In the genomic region with DNA sequence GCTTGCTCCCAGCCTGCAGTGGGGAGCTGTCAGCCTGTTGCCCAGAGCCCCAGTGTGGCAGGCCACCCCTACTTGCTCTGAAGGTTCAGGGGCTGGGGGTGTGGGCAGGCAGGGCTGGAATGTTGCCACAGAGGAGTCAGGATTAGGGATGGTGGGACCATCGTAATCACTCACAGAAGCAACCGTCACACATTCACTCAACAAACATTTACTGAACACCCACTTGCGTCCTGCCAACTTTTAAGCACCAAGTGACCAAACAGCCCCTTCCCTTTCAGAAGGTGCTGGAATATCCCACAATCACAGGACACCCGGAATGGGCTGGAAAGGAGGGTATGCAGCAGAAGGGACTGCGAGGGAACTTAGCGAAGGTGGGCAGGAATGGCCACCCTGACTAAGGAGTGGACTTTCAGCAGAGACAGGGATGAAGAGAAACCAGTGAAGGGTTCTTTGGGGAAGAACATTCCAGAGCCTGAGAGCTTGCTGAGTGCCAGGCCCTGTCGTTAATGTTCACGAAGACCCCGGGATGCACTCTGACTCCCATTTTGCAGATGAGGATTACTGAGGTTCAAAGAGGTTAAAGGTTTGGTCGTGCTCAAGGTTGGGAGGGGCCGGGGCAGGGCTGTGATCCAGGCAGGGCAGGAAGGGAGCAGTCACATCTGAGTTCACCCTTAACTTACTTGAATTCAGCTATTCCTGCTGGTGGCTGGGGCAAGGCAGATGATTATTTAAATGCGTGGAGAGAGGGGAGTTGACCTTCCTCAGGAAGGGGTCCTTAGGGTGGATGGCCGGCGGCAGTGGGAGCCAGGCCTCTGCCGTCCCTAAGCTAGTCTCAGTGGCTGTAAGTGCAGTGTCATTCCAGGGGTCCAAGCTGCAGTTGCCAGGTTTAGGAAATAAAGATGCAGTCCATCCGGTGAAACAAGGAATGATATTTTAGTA, we compare ENCODE assay signal across 9 cellular contexts. TPM values are rescaled to one million over a fixed set of nuclear protein-coding genes. Genes with fewer than 3 reads are reported as not detected.
DNase-seq lines count a peak whose midpoint lies in the region; ATAC-seq and TF ChIP-seq lines count a peak whose summit lies in the region.
"Had no signal": no experiment of that assay in that cellular context is flagged by ENCODE, and none has a peak within 500 bp of the region (broad histone marks: within the 10 kb centered on the region; RNA-seq: fewer than 3 reads in every experiment).

No MANE protein-coding gene starts in this region.

- H3K4me3 ChIP-seq in heart left ventricle (no peak overlapping the region), breast epithelium (no peak overlapping the region), upper lobe of left lung (no peak overlapping the region)

- H3K4me3 Mint-ChIP-seq in natural killer cell, result peak overlapping the region; percentile 77

- DNase-seq in heart left ventricle (no peak), Right ventricle myocardium superior (no peak), breast epithelium (ENCODE audit: low spot score in 2 of 2) (no peak), natural killer cell (no peak), upper lobe of left lung (peak in 1 of 2 donors; percentile 27), NCI-H345 (lab: John Stamatoyannopoulos, UW) (no peak), COR-L47 (lab: John Stamatoyannopoulos, UW) (no peak), NCI-H187 treated with DMSO at 0.1 percent for 48 hours (lab: John Stamatoyannopoulos, UW) (no peak)
- DNase-seq: stimulated activated CD4-positive, alpha-beta T cell treated with anti-CD3 and anti-CD28 coated beads, Interleukin-4, amount 100 ng/mL, for 4 hours had no signal

- peaks cover 13 to 72% (median 51%) of the 10 kb centered on the region in 12 donors for H3K4me1 ChIP-seq in heart left ventricle
- peaks cover 11 to 17% of the 10 kb centered on the region in 2 donors for H3K4me1 ChIP-seq in breast epithelium
- peaks cover 58 to 78% (median 66%) of the 10 kb centered on the region in 4 donors for H3K4me1 ChIP-seq in upper lobe of left lung

- H3K4me1 Mint-ChIP-seq in natural killer cell, result peaks cover 12 to 53% of the 10 kb centered on the region in 2 donors

- 69 to 77% (median 73%) methylated on average over 16 of the region's 16 CpGs for WGBS in heart left ventricle, 4 donors
- WGBS in upper lobe of left lung, 2 donors, result 67 to 74% methylated on average over 16 of the region's 16 CpGs

- H3K27me3 Mint-ChIP-seq in natural killer cell (ENCODE audit: low read depth in 2 of 2), result no peaks in the 10 kb centered on the region

- TF ChIP-seq POLR2A in heart left ventricle (IDR thresholded peaks at IDR 0.05) (no peak), breast epithelium (IDR thresholded peaks at IDR 0.05) (no peak), upper lobe of left lung (IDR thresholded peaks at IDR 0.05) (no peak)

- H3K27ac ChIP-seq in heart left ventricle (peak overlapping the region in 11 of 12 donors; percentile 84 to 99 (median 95)), breast epithelium (peak overlapping the region; percentile 97 to 98), upper lobe of left lung (peak overlapping the region; percentile 87 to 98 (median 96))

- no peaks in the 10 kb centered on the region for H3K9me3 Mint-ChIP-seq in natural killer cell

- ATAC-seq in heart left ventricle (no peak), Right ventricle myocardium superior (ENCODE audit: poor library complexity) (no peak), natural killer cell (no peak), upper lobe of left lung (ENCODE audit: low FRiP score in 2 of 2) (no peak)

- H3K27me3 ChIP-seq in heart left ventricle (no peaks in the 10 kb centered on the region), breast epithelium (no peaks in the 10 kb centered on the region), upper lobe of left lung (no peaks in the 10 kb centered on the region)

- H3K36me3 ChIP-seq in heart left ventricle, result no peaks in the 10 kb centered on the region
- no peaks in the 10 kb centered on the region for H3K36me3 ChIP-seq in breast epithelium
- H3K36me3 ChIP-seq in upper lobe of left lung, result no peaks in the 10 kb centered on the region

- TF ChIP-seq CTCF in heart left ventricle (IDR thresholded peaks at IDR 0.05), result no peak
- no peak for TF ChIP-seq CTCF in breast epithelium (IDR thresholded peaks at IDR 0.05)
- no peak for TF ChIP-seq CTCF in natural killer cell (IDR thresholded peaks at IDR 0.05)
- no peak for TF ChIP-seq CTCF in upper lobe of left lung (IDR thresholded peaks at IDR 0.05)

- H3K27ac Mint-ChIP-seq in natural killer cell, result peak overlapping the region; percentile 83 to 85

- intact Hi-C loops in heart left ventricle (cut with DNase I), result no loop called here
- intact Hi-C loops in Right ventricle myocardium superior (cut with DNase I), result no loop called here
- intact Hi-C loops in breast epithelium (cut with DNase I; ENCODE audit: low total_unique reads), result no loop called here
- intact Hi-C loops in natural killer cell (cut with micrococcal nuclease), result no loop called here

- H3K9me3 ChIP-seq in heart left ventricle (no peaks in the 10 kb centered on the region), breast epithelium (no peaks in the 10 kb centered on the region), upper lobe of left lung (no peaks in the 10 kb centered on the region)

- no peaks in the 10 kb centered on the region for H3K36me3 Mint-ChIP-seq in natural killer cell

- TF ChIP-seq EP300 in upper lobe of left lung (IDR thresholded peaks at IDR 0.05), result no peak

RNA-seq across cellular contexts. Expression of gene ZBTB42, which starts 2.3 kb away (rescaled TPM):
- total RNA-seq in heart left ventricle (10 to 100 TPM in 3 of 9 donors, 1 to 10 TPM in 6; 4.9 to 12.9 (median 7.4) TPM), Right ventricle myocardium superior (5.0 TPM), breast epithelium (10 to 100 TPM in 1 of 3 donors, 1 to 10 TPM in 2; 3.5 to 11.4 (median 9.2) TPM), natural killer cell (1 to 10 TPM; 3.6 to 4.5 (median 3.7) TPM), upper lobe of left lung (10 to 100 TPM; 13.9 to 24.8 (median 20.9) TPM)
- polyA plus RNA-seq in heart left ventricle, result 10 to 100 TPM in 1 of 2 donors, 1 to 10 TPM in 1; 4.2 to 12.3 TPM

RNA-seq across cellular contexts. Expression of gene AKT1, which starts 3.0 kb away (rescaled TPM):
- total RNA-seq in heart left ventricle (100 to 1,000 TPM; 115 to 173 (median 143) TPM), Right ventricle myocardium superior (120 TPM), breast epithelium (100 to 1,000 TPM in 2 of 3 donors, 10 to 100 TPM in 1; 91.9 to 119 (median 116) TPM), natural killer cell (100 to 1,000 TPM; 152 to 163 (median 153) TPM), upper lobe of left lung (100 to 1,000 TPM; 122 to 283 (median 191) TPM)
- 100 to 1,000 TPM; 108 to 129 TPM for polyA plus RNA-seq in heart left ventricle

RNA-seq across cellular contexts. Expression of gene SIVA1, which starts 45.6 kb away (rescaled TPM):
- total RNA-seq in heart left ventricle (100 to 1,000 TPM in 2 of 9 donors, 10 to 100 TPM in 7; 41.0 to 203 (median 53.9) TPM), Right ventricle myocardium superior (60.7 TPM), breast epithelium (100 to 1,000 TPM; 181 to 225 (median 223) TPM), natural killer cell (10 to 100 TPM; 59.7 to 74.8 (median 59.8) TPM), upper lobe of left lung (100 to 1,000 TPM in 2 of 6 donors, 10 to 100 TPM in 4; 72.3 to 241 (median 91.0) TPM)
- 100 to 1,000 TPM; 126 to 191 TPM for polyA plus RNA-seq in heart left ventricle
